In the genomic region with DNA sequence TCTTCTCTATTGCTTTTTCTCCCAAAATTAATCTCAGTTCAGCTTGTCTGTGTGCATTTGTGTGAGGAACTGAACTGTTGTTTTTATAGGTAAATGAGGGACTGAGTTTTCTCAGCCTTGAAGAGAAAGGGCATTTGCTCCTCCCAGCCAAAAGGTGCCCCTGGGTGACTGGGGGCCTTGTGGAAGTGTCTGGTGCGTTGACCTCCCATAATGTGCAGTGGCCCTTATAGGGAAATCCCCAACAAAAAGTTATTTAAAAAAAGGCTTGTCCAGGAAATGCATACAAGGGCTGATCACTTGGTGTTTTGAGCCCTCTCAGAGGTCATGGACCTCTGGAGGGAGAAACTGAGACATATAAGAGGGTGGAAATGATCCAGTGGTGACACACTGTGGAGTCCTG, we compare ENCODE assay signal across 22 cellular contexts.
"Had no signal": no experiment of that assay in that cellular context is flagged by ENCODE, and none has a peak within 500 bp of the region (broad histone marks: within the 10 kb centered on the region; RNA-seq: fewer than 3 reads in every experiment).

No MANE protein-coding gene starts in this region.

- H3K4me3 Mint-ChIP-seq: dendritic cell treated with granulocyte-macrophage colony-stimulating factor and Interleukin-4, amounts not matched to agents 40 ng/mL and 50 ng/mL, for 4 days; effector memory CD8-positive, alpha-beta T cell; endodermal cell had no signal

- H3K27me3 Mint-ChIP-seq: dendritic cell treated with granulocyte-macrophage colony-stimulating factor and Interleukin-4, amounts not matched to agents 40 ng/mL and 50 ng/mL, for 4 days; effector memory CD8-positive, alpha-beta T cell had no signal

- H3K9me3 Mint-ChIP-seq: dendritic cell treated with granulocyte-macrophage colony-stimulating factor and Interleukin-4, amounts not matched to agents 40 ng/mL and 50 ng/mL, for 4 days; effector memory CD8-positive, alpha-beta T cell had no signal

- ATAC-seq: effector memory CD8-positive, alpha-beta T cell; esophagus mucosa; foreskin keratinocyte; gastrocnemius medialis; gastroesophageal sphincter; heart left ventricle; heart right ventricle had no signal

- DNase-seq: colonic mucosa; cortex of kidney; dermis blood vessel endothelial cell; dorsolateral prefrontal cortex; effector CD4-positive, alpha-beta T cell; effector CD8-positive, alpha-beta T cell; effector memory CD4-positive, alpha-beta T cell; effector memory CD8-positive, alpha-beta T cell; endodermal cell; erythroblast; esophagus squamous epithelium; foreskin fibroblast; foreskin keratinocyte; foreskin melanocyte; gastrocnemius medialis; glutamatergic neuron; head of caudate nucleus; heart left ventricle; heart right ventricle had no signal

- H3K27ac Mint-ChIP-seq: dendritic cell treated with granulocyte-macrophage colony-stimulating factor and Interleukin-4, amounts not matched to agents 40 ng/mL and 50 ng/mL, for 4 days; effector memory CD8-positive, alpha-beta T cell; endodermal cell had no signal

- H3K4me1 Mint-ChIP-seq: endodermal cell had no signal
